2 cellular contexts compared by ENCODE assay signal in the genomic region with DNA sequence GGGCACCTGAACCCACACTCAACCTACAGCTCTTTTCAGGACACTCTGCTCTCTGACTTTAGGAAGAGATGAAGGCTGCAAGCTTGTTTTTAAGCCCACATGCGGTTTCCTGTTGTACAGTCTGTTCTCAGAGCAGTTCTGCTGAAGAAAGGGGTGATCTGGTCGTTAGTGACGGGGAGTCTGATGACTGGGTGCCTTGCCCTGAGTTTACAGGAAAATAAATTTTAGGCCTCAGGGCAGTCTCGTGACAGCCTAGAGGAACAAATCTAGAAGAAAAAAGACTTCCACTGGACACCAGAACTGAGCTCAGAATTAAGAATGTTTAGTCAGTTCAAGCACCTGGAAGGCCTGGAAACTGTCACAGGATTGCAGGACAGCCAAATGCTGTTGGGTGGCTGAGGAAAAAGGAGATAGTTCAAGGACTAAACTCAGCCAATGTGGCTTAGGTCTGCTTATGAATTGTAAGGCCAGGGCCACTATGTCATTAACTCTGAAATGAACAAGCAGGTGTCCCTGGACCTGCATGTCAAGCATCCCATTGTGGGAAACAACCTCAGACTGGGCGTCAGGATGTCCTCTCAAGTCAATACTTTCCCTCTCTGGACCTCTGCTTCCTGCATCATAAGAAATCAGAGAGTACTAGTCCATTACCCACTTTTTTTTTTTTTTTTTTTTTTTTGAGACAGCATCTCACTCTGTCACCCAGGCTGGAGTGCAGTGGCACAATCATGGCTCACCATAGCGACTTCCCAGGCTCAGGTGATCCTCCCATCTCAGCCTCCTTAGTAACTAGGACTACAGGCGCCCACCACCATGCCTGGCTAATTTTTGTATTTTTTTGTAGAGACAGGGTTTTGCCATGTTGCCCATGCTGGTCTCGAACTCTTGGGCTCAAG.
A peak's percentile ranks its signal among the peaks of the same experiment; 100 is the strongest.
TF ChIP-seq lines count a peak whose summit lies in the region.

No MANE protein-coding gene starts in this region.

TF ChIP-seq in liver, 16 proteins besides CTCF, POLR2A, EP300 and RAD21:
- TF ChIP-seq JUND (IDR thresholded peaks at IDR 0.05) (no peak), HNF4A (conservative IDR thresholded peaks at IDR 0.05) (no peak), YY1 (IDR thresholded peaks at IDR 0.05) (no peak), GABPA (IDR thresholded peaks at IDR 0.05 in 1 of 2, conservative IDR thresholded peaks at IDR 0.05 in 1 of 2) (no peak), FOXA1 (IDR thresholded peaks at IDR 0.05) (no peak), SP1 (IDR thresholded peaks at IDR 0.05) (peak; percentile 58), NR2F2 (IDR thresholded peaks at IDR 0.05) (peak; percentile 6), EGR1 (IDR thresholded peaks at IDR 0.05; ENCODE audit: low read depth in 2 of 2) (no peak), TAF1 (conservative IDR thresholded peaks at IDR 0.05) (no peak), FOXA2 (IDR thresholded peaks at IDR 0.05) (no peak), RXRA (IDR thresholded peaks at IDR 0.05) (no peak), HNF4G (IDR thresholded peaks at IDR 0.05) (no peak)
- TF ChIP-seq, protein P1, sequence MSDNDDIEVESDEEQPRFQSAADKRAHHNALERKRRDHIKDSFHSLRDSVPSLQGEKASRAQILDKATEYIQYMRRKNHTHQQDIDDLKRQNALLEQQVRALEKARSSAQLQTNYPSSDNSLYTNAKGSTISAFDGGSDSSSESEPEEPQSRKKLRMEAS (IDR thresholded peaks at IDR 0.05) = no peak
- TF ChIP-seq, protein P2, sequence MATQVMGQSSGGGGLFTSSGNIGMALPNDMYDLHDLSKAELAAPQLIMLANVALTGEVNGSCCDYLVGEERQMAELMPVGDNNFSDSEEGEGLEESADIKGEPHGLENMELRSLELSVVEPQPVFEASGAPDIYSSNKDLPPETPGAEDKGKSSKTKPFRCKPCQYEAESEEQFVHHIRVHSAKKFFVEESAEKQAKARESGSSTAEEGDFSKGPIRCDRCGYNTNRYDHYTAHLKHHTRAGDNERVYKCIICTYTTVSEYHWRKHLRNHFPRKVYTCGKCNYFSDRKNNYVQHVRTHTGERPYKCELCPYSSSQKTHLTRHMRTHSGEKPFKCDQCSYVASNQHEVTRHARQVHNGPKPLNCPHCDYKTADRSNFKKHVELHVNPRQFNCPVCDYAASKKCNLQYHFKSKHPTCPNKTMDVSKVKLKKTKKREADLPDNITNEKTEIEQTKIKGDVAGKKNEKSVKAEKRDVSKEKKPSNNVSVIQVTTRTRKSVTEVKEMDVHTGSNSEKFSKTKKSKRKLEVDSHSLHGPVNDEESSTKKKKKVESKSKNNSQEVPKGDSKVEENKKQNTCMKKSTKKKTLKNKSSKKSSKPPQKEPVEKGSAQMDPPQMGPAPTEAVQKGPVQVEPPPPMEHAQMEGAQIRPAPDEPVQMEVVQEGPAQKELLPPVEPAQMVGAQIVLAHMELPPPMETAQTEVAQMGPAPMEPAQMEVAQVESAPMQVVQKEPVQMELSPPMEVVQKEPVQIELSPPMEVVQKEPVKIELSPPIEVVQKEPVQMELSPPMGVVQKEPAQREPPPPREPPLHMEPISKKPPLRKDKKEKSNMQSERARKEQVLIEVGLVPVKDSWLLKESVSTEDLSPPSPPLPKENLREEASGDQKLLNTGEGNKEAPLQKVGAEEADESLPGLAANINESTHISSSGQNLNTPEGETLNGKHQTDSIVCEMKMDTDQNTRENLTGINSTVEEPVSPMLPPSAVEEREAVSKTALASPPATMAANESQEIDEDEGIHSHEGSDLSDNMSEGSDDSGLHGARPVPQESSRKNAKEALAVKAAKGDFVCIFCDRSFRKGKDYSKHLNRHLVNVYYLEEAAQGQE (IDR thresholded peaks at IDR 0.05) = no peak
- TF ChIP-seq, protein P3, sequence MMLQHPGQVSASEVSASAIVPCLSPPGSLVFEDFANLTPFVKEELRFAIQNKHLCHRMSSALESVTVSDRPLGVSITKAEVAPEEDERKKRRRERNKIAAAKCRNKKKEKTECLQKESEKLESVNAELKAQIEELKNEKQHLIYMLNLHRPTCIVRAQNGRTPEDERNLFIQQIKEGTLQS (IDR thresholded peaks at IDR 0.05) = no peak
- TF ChIP-seq, protein P4, sequence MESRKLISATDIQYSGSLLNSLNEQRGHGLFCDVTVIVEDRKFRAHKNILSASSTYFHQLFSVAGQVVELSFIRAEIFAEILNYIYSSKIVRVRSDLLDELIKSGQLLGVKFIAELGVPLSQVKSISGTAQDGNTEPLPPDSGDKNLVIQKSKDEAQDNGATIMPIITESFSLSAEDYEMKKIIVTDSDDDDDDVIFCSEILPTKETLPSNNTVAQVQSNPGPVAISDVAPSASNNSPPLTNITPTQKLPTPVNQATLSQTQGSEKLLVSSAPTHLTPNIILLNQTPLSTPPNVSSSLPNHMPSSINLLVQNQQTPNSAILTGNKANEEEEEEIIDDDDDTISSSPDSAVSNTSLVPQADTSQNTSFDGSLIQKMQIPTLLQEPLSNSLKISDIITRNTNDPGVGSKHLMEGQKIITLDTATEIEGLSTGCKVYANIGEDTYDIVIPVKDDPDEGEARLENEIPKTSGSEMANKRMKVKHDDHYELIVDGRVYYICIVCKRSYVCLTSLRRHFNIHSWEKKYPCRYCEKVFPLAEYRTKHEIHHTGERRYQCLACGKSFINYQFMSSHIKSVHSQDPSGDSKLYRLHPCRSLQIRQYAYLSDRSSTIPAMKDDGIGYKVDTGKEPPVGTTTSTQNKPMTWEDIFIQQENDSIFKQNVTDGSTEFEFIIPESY (IDR thresholded peaks at IDR 0.05) = no peak

TF ChIP-seq in HepG2, 621 proteins besides CTCF, POLR2A, EP300 and RAD21:
- TF ChIP-seq, protein P5, sequence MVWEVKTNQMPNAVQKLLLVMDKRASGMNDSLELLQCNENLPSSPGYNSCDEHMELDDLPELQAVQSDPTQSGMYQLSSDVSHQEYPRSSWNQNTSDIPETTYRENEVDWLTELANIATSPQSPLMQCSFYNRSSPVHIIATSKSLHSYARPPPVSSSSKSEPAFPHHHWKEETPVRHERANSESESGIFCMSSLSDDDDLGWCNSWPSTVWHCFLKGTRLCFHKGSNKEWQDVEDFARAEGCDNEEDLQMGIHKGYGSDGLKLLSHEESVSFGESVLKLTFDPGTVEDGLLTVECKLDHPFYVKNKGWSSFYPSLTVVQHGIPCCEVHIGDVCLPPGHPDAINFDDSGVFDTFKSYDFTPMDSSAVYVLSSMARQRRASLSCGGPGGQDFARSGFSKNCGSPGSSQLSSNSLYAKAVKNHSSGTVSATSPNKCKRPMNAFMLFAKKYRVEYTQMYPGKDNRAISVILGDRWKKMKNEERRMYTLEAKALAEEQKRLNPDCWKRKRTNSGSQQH (CRISPR knock-in tag; IDR thresholded peaks at IDR 0.05; ENCODE audit: low read depth) = no peak
- TF ChIP-seq ZNF839 (CRISPR knock-in tag; IDR thresholded peaks at IDR 0.05; ENCODE audit: borderline replicate concordance) (no peak), ZNF644 (CRISPR knock-in tag; IDR thresholded peaks at IDR 0.05; ENCODE audit: low read depth) (no peak), ZSCAN30 (CRISPR knock-in tag; IDR thresholded peaks at IDR 0.05) (no peak), KLF13 (CRISPR knock-in tag; IDR thresholded peaks at IDR 0.05) (no peak), ZNF75D (CRISPR knock-in tag; IDR thresholded peaks at IDR 0.05; ENCODE audit: borderline replicate concordance) (no peak), ZNF263 (CRISPR knock-in tag; IDR thresholded peaks at IDR 0.05) (no peak), PHB2 (IDR thresholded peaks at IDR 0.05; ENCODE audit: partially characterized antibody) (no peak), NR2C2 (CRISPR knock-in tag; IDR thresholded peaks at IDR 0.05; ENCODE audit: borderline replicate concordance) (no peak), RBM39 (IDR thresholded peaks at IDR 0.05; ENCODE audit: low read depth, low read length, poor library complexity, severe bottlenecking) (no peak), CREM (IDR thresholded peaks at IDR 0.05) (no peak), CREM (CRISPR knock-in tag; IDR thresholded peaks at IDR 0.05) (no peak), ZNF567 (CRISPR knock-in tag; IDR thresholded peaks at IDR 0.05; ENCODE audit: borderline replicate concordance) (no peak), NR2F1 (CRISPR knock-in tag; IDR thresholded peaks at IDR 0.05) (no peak), HNRNPUL1 (IDR thresholded peaks at IDR 0.05; ENCODE audit: low read depth, low read length) (no peak)
- TF ChIP-seq, protein P3 (CRISPR knock-in tag; IDR thresholded peaks at IDR 0.05) = no peak
- TF ChIP-seq, protein P6, sequence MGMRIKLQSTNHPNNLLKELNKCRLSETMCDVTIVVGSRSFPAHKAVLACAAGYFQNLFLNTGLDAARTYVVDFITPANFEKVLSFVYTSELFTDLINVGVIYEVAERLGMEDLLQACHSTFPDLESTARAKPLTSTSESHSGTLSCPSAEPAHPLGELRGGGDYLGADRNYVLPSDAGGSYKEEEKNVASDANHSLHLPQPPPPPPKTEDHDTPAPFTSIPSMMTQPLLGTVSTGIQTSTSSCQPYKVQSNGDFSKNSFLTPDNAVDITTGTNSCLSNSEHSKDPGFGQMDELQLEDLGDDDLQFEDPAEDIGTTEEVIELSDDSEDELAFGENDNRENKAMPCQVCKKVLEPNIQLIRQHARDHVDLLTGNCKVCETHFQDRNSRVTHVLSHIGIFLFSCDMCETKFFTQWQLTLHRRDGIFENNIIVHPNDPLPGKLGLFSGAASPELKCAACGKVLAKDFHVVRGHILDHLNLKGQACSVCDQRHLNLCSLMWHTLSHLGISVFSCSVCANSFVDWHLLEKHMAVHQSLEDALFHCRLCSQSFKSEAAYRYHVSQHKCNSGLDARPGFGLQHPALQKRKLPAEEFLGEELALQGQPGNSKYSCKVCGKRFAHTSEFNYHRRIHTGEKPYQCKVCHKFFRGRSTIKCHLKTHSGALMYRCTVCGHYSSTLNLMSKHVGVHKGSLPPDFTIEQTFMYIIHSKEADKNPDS (CRISPR knock-in tag; IDR thresholded peaks at IDR 0.05) = no peak
- TF ChIP-seq, protein P7, sequence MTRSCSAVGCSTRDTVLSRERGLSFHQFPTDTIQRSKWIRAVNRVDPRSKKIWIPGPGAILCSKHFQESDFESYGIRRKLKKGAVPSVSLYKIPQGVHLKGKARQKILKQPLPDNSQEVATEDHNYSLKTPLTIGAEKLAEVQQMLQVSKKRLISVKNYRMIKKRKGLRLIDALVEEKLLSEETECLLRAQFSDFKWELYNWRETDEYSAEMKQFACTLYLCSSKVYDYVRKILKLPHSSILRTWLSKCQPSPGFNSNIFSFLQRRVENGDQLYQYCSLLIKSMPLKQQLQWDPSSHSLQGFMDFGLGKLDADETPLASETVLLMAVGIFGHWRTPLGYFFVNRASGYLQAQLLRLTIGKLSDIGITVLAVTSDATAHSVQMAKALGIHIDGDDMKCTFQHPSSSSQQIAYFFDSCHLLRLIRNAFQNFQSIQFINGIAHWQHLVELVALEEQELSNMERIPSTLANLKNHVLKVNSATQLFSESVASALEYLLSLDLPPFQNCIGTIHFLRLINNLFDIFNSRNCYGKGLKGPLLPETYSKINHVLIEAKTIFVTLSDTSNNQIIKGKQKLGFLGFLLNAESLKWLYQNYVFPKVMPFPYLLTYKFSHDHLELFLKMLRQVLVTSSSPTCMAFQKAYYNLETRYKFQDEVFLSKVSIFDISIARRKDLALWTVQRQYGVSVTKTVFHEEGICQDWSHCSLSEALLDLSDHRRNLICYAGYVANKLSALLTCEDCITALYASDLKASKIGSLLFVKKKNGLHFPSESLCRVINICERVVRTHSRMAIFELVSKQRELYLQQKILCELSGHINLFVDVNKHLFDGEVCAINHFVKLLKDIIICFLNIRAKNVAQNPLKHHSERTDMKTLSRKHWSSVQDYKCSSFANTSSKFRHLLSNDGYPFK (CRISPR knock-in tag; IDR thresholded peaks at IDR 0.05; ENCODE audit: borderline replicate concordance) = no peak
